In the genomic region with DNA sequence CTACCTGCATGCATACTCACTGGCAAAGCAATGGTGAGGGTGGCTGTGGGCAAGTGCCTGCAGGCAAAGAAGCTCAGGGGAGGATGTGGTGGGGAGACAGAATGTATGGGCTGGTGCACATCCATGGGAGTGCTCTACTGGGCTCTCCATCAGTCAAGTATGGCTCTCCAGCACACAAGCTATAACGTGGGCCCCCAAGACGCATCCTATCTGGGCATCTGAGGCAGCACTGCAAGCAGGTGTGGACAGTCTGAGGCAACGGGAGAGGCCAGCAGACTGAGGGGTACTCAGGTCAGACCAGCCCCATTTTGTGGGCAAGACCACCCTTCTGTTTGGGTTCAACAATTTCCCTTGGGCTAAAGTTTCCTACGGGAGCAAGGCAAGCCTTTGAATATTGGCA, we compare ENCODE assay signal across 27 cellular contexts.
"Had no signal": no experiment of that assay in that cellular context is flagged by ENCODE, and none has a peak within 500 bp of the region (broad histone marks: within the 10 kb centered on the region; RNA-seq: fewer than 3 reads in every experiment).

No MANE protein-coding gene starts in this region.

- H3K9me3 Mint-ChIP-seq: stimulated activated memory B cell treated with anti-CD40 and anti-IgM and Interleukin-4, amounts not matched to agents 10 μg/mL and 1 μg/mL and 100 μg/mL, for 72 hours; stimulated activated naive CD8-positive, alpha-beta T cell treated with anti-CD3 and anti-CD28 coated beads, Interleukin-15, amount 100 ng/mL, for 72 hours; stimulated activated naive CD8-positive, alpha-beta T cell treated with anti-CD3 and anti-CD28 coated beads, Interleukin-15, Interleukin-2, amounts not matched to agents 100 ng/mL and 50 ng/mL, for 24 hours; type B pancreatic cell had no signal

- H3K4me3 Mint-ChIP-seq: stimulated activated effector memory CD8-positive, alpha-beta T cell treated with anti-CD3 and anti-CD28 coated beads, Interleukin-12 subunit alpha, Interleukin-12 subunit beta, amount 100 ng/mL, for 72 hours; stimulated activated memory B cell treated with anti-CD40 and anti-IgM and Interleukin-4, amounts not matched to agents 10 μg/mL and 1 μg/mL and 100 μg/mL, for 72 hours; stimulated activated naive B cell treated with anti-CD40 and anti-IgM and Interleukin-4, amounts not matched to agents 10 μg/mL and 1 μg/mL and 100 μg/mL, for 72 hours; stimulated activated naive CD8-positive, alpha-beta T cell treated with anti-CD3 and anti-CD28 coated beads, Interleukin-15, amount 100 ng/mL, for 72 hours; stimulated activated naive CD8-positive, alpha-beta T cell treated with anti-CD3 and anti-CD28 coated beads, Interleukin-15, Interleukin-2, amounts not matched to agents 100 ng/mL and 50 ng/mL, for 24 hours; type B pancreatic cell had no signal

- H3K27ac ChIP-seq: stomach, suprapubic skin, testis, thoracic aorta, thyroid gland, tibial artery, tibial nerve, transverse colon, upper lobe of left lung, upper lobe of right lung, uterus, vagina had no signal

- H3K27ac Mint-ChIP-seq: stimulated activated effector memory CD8-positive, alpha-beta T cell treated with anti-CD3 and anti-CD28 coated beads, Interleukin-12 subunit alpha, Interleukin-12 subunit beta, amount 100 ng/mL, for 72 hours; stimulated activated memory B cell treated with anti-CD40 and anti-IgM and Interleukin-4, amounts not matched to agents 10 μg/mL and 1 μg/mL and 100 μg/mL, for 72 hours; stimulated activated naive B cell treated with anti-CD40 and anti-IgM and Interleukin-4, amounts not matched to agents 10 μg/mL and 1 μg/mL and 100 μg/mL, for 72 hours; stimulated activated naive CD8-positive, alpha-beta T cell treated with anti-CD3 and anti-CD28 coated beads, Interleukin-15, amount 100 ng/mL, for 72 hours; stimulated activated naive CD8-positive, alpha-beta T cell treated with anti-CD3 and anti-CD28 coated beads, Interleukin-15, Interleukin-2, amounts not matched to agents 100 ng/mL and 50 ng/mL, for 24 hours; type B pancreatic cell had no signal

- H3K36me3 Mint-ChIP-seq: stimulated activated effector memory CD8-positive, alpha-beta T cell treated with anti-CD3 and anti-CD28 coated beads, Interleukin-12 subunit alpha, Interleukin-12 subunit beta, amount 100 ng/mL, for 72 hours; stimulated activated memory B cell treated with anti-CD40 and anti-IgM and Interleukin-4, amounts not matched to agents 10 μg/mL and 1 μg/mL and 100 μg/mL, for 72 hours; stimulated activated naive B cell treated with anti-CD40 and anti-IgM and Interleukin-4, amounts not matched to agents 10 μg/mL and 1 μg/mL and 100 μg/mL, for 72 hours; type B pancreatic cell had no signal

- H3K27me3 Mint-ChIP-seq: stimulated activated memory B cell treated with anti-CD40 and anti-IgM and Interleukin-4, amounts not matched to agents 10 μg/mL and 1 μg/mL and 100 μg/mL, for 72 hours; stimulated activated naive B cell treated with anti-CD40 and anti-IgM and Interleukin-4, amounts not matched to agents 10 μg/mL and 1 μg/mL and 100 μg/mL, for 72 hours; stimulated activated naive CD8-positive, alpha-beta T cell treated with anti-CD3 and anti-CD28 coated beads, Interleukin-15, amount 100 ng/mL, for 72 hours; stimulated activated naive CD8-positive, alpha-beta T cell treated with anti-CD3 and anti-CD28 coated beads, Interleukin-15, Interleukin-2, amounts not matched to agents 100 ng/mL and 50 ng/mL, for 24 hours; type B pancreatic cell had no signal

- ATAC-seq: stimulated activated effector memory CD8-positive, alpha-beta T cell treated with anti-CD3 and anti-CD28 coated beads, Interleukin-12 subunit alpha, Interleukin-12 subunit beta, amount 100 ng/mL, for 72 hours; stimulated activated memory B cell treated with anti-CD40 and anti-IgM and Interleukin-4, amounts not matched to agents 10 μg/mL and 1 μg/mL and 100 μg/mL, for 72 hours; stimulated activated naive B cell treated with anti-CD40 and anti-IgM and Interleukin-4, amounts not matched to agents 10 μg/mL and 1 μg/mL and 100 μg/mL, for 72 hours; stimulated activated naive CD8-positive, alpha-beta T cell treated with anti-CD3 and anti-CD28 coated beads, Interleukin-15, amount 100 ng/mL, for 72 hours; stimulated activated naive CD8-positive, alpha-beta T cell treated with anti-CD3 and anti-CD28 coated beads, Interleukin-15, Interleukin-2, amounts not matched to agents 100 U/mL and 50 U/mL, for 24 hours; upper lobe of right lung had no signal

- H3K9me3 ChIP-seq: suprapubic skin, testis, thoracic aorta, thyroid gland, tibial artery, transverse colon, upper lobe of left lung, upper lobe of right lung, uterus, vagina had no signal

- H3K4me1 Mint-ChIP-seq: stimulated activated effector memory CD8-positive, alpha-beta T cell treated with anti-CD3 and anti-CD28 coated beads, Interleukin-12 subunit alpha, Interleukin-12 subunit beta, amount 100 ng/mL, for 72 hours; stimulated activated memory B cell treated with anti-CD40 and anti-IgM and Interleukin-4, amounts not matched to agents 10 μg/mL and 1 μg/mL and 100 μg/mL, for 72 hours; stimulated activated naive B cell treated with anti-CD40 and anti-IgM and Interleukin-4, amounts not matched to agents 10 μg/mL and 1 μg/mL and 100 μg/mL, for 72 hours; stimulated activated naive CD8-positive, alpha-beta T cell treated with anti-CD3 and anti-CD28 coated beads, Interleukin-15, amount 100 ng/mL, for 72 hours had no signal

- H3K27me3 ChIP-seq: stomach, suprapubic skin, testis, thyroid gland, tibial artery, tibial nerve, transverse colon, upper lobe of left lung, upper lobe of right lung, uterus, vagina had no signal

- DNase-seq: stimulated activated CD4-positive, alpha-beta T cell treated with anti-CD3 and anti-CD28 coated beads, Interleukin-2, amount 100 ng/mL, for 48 hours; stimulated activated CD4-positive, alpha-beta T cell treated with anti-CD3 and anti-CD28 coated beads, Interleukin-4, amount 100 ng/mL, for 1 hour; stimulated activated CD4-positive, alpha-beta T cell treated with anti-CD3 and anti-CD28 coated beads, Interleukin-4, amount 100 ng/mL, for 24 hours; stimulated activated CD4-positive, alpha-beta T cell treated with anti-CD3 and anti-CD28 coated beads, Interleukin-4, amount 100 ng/mL, for 4 hours; stimulated activated CD8-positive, alpha-beta memory T cell treated with anti-CD3 and anti-CD28 coated beads, Interleukin-4, amount 100 ng/mL, for 48 hours; stimulated activated naive B cell treated with anti-CD40 and anti-IgM and Interleukin-4, amounts not matched to agents 10 μg/mL and 1 μg/mL and 100 μg/mL, for 72 hours; stimulated activated naive CD4-positive, alpha-beta T cell; stimulated activated naive CD4-positive, alpha-beta T cell treated with Interleukin-2 at 50 U/mL for 16 hours; stimulated activated naive CD8-positive, alpha-beta T cell treated with anti-CD3 and anti-CD28 coated beads, Interleukin-15, amount 100 ng/mL, for 72 hours; stimulated activated naive CD8-positive, alpha-beta T cell treated with anti-CD3 and anti-CD28 coated beads, Interleukin-15, Interleukin-2, amounts not matched to agents 100 U/mL and 50 U/mL, for 24 hours; stomach; substantia nigra; testis; thyroid gland; tibial artery; transverse colon; upper lobe of left lung; upper lobe of right lung; uterus had no signal
